8 cellular contexts compared by ENCODE assay signal in the genomic region with DNA sequence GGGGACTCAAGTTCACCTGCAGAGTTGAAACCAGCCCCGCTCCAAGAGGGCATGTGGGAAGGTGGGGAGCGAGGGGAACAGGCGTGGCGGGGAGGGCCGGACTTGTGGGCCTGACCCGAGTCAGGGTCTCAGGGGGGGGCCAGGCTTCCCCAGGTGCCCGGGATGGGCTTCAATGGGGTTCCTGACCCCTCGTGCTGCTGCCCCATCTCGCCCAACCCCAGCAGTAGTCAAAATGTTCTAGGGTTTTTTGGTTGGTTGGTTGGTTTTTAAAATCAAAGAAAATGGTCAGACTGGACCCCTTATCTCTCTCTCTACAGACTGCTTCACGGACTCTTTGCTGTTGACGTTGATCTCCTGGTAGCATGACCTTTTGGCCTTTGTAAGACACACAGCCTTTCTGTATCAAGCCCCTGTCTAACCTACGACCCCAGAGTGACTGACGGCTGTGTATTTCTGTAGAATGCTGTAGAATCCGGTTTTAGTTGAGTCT.
DNase-seq lines count a peak whose midpoint lies in the region; ATAC-seq, FAIRE-seq and TF ChIP-seq lines count a peak whose summit lies in the region.

No MANE protein-coding gene starts in this region.

- H3K4me1 Mint-ChIP-seq in activated CD8-positive, alpha-beta T cell treated with anti-CD3 and anti-CD28 coated beads for 36 hours (ENCODE audit: low read depth): peaks cover 36% of the 10 kb centered on the region
- H3K4me1 Mint-ChIP-seq in stimulated activated memory B cell treated with anti-CD40 and anti-IgM and Interleukin-4, amounts not matched to agents 10 μg/mL and 1 μg/mL and 100 μg/mL, for 72 hours: peaks cover 32% of the 10 kb centered on the region

- no peaks in the 10 kb centered on the region for H3K9me3 Mint-ChIP-seq in activated CD8-positive, alpha-beta T cell treated with anti-CD3 and anti-CD28 coated beads for 36 hours
- H3K9me3 Mint-ChIP-seq in stimulated activated memory B cell treated with anti-CD40 and anti-IgM and Interleukin-4, amounts not matched to agents 10 μg/mL and 1 μg/mL and 100 μg/mL, for 72 hours: no peaks in the 10 kb centered on the region

- H3K27ac ChIP-seq in HUES6 (ENCODE audit: low read depth, low read length) (no peak overlapping the region), left ventricle myocardium inferior (replicated peaks) (peak overlapping the region; percentile 70)

- no peaks in the 10 kb centered on the region for H3K36me3 ChIP-seq in HUES6 (ENCODE audit: control insufficient read depth, insufficient read depth, low read length)
- H3K36me3 ChIP-seq in left ventricle myocardium inferior: peaks cover 4% of the 10 kb centered on the region

- H3K27me3 ChIP-seq in HUES6 (ENCODE audit: control insufficient read depth, insufficient read depth, low read length) (no peaks in the 10 kb centered on the region), left ventricle myocardium inferior (ENCODE audit: low read depth) (no peaks in the 10 kb centered on the region)

- peaks cover 24% of the 10 kb centered on the region for H3K4me1 ChIP-seq in HUES6 (ENCODE audit: control insufficient read depth, insufficient read depth, low read length)
- H3K4me1 ChIP-seq in left ventricle myocardium inferior: peaks cover 18% of the 10 kb centered on the region

- intact Hi-C loops in activated CD8-positive, alpha-beta T cell treated with anti-CD3 and anti-CD28 coated beads for 36 hours (cut with micrococcal nuclease): no loop called here
- intact Hi-C loops in left ventricle myocardium inferior (cut with micrococcal nuclease): no loop called here

- ATAC-seq in activated CD8-positive, alpha-beta T cell treated with anti-CD3 and anti-CD28 coated beads for 36 hours: no peak
- ATAC-seq in stimulated activated memory B cell treated with anti-CD40 and anti-IgM and Interleukin-4, amounts not matched to agents 10 μg/mL and 1 μg/mL and 100 μg/mL, for 72 hours: no peak
- ATAC-seq in GM18873 (IDR thresholded peaks at IDR 0.05; ENCODE audit: low FRiP score, unreplicated experiment): no peak

- H3K4me3 ChIP-seq in HUES6 (ENCODE audit: low read depth, low read length): 0 out of 2 replicates have a peak overlapping the region, but pooled peaks have one; percentile 20
- peak overlapping the region; percentile 63 for H3K4me3 ChIP-seq in left ventricle myocardium inferior

- POLR2A ChIA-PET in activated CD8-positive, alpha-beta T cell treated with anti-CD3 and anti-CD28 coated beads for 36 hours (lab: Charles Lee): interaction anchor here (1.0 to 1.1 kb wide), 2 partner anchors 14 to 96 kb away, joined by 3 to 4 read pairs; no protein-coding TSS in a partner anchor

- H3K27ac Mint-ChIP-seq in activated CD8-positive, alpha-beta T cell treated with anti-CD3 and anti-CD28 coated beads for 36 hours: peak overlapping the region; percentile 94
- H3K27ac Mint-ChIP-seq in stimulated activated memory B cell treated with anti-CD40 and anti-IgM and Interleukin-4, amounts not matched to agents 10 μg/mL and 1 μg/mL and 100 μg/mL, for 72 hours: peak overlapping the region; percentile 83

- TF ChIP-seq CTCF in activated CD8-positive, alpha-beta T cell treated with anti-CD3 and anti-CD28 coated beads for 36 hours (IDR thresholded peaks at IDR 0.05): no peak
- no peak for TF ChIP-seq CTCF in left ventricle myocardium inferior (IDR thresholded peaks at IDR 0.05; ENCODE audit: borderline replicate concordance)

- no peaks in the 10 kb centered on the region for H3K9me3 ChIP-seq in HUES6 (ENCODE audit: control insufficient read depth, insufficient read depth, low read depth, low read length)
- no peaks in the 10 kb centered on the region for H3K9me3 ChIP-seq in left ventricle myocardium inferior (replicated peaks)

- H3K27me3 Mint-ChIP-seq in activated CD8-positive, alpha-beta T cell treated with anti-CD3 and anti-CD28 coated beads for 36 hours: no peaks in the 10 kb centered on the region
- H3K27me3 Mint-ChIP-seq in stimulated activated memory B cell treated with anti-CD40 and anti-IgM and Interleukin-4, amounts not matched to agents 10 μg/mL and 1 μg/mL and 100 μg/mL, for 72 hours: peaks cover 17% of the 10 kb centered on the region

- H3K36me3 Mint-ChIP-seq in activated CD8-positive, alpha-beta T cell treated with anti-CD3 and anti-CD28 coated beads for 36 hours (ENCODE audit: low read depth): no peaks in the 10 kb centered on the region
- peaks cover 13% of the 10 kb centered on the region for H3K36me3 Mint-ChIP-seq in stimulated activated memory B cell treated with anti-CD40 and anti-IgM and Interleukin-4, amounts not matched to agents 10 μg/mL and 1 μg/mL and 100 μg/mL, for 72 hours

- peak overlapping the region; percentile 77 for H3K4me3 Mint-ChIP-seq in activated CD8-positive, alpha-beta T cell treated with anti-CD3 and anti-CD28 coated beads for 36 hours
- H3K4me3 Mint-ChIP-seq in stimulated activated memory B cell treated with anti-CD40 and anti-IgM and Interleukin-4, amounts not matched to agents 10 μg/mL and 1 μg/mL and 100 μg/mL, for 72 hours: peak overlapping the region; percentile 79

- DNase-seq in activated CD8-positive, alpha-beta T cell treated with anti-CD3 and anti-CD28 coated beads for 36 hours: no peak
- peak; percentile 14 for DNase-seq in left ventricle myocardium inferior
- DNase-seq in stimulated activated naive CD4-positive, alpha-beta T cell (lab: John Stamatoyannopoulos, UW): no peak
- DNase-seq in HTR-8/SVneo (ENCODE audit: insufficient read length, low spot score): no peak
- DNase-seq in RCC 7860 (ENCODE audit: low spot score): no peak

- CTCF ChIA-PET in activated CD8-positive, alpha-beta T cell treated with anti-CD3 and anti-CD28 coated beads for 36 hours (lab: Charles Lee): interaction anchor here (0.6 to 2.0 kb wide), 14 partner anchors 10 to 413 kb away, joined by 3 to 9 read pairs (median 3); a partner anchor contains a TSS

- no peak overlapping the region for H3K9ac ChIP-seq in HUES6 (ENCODE audit: low read length)

- FAIRE-seq in HTR-8/SVneo (lab: Jason Lieb, UNC) (no peak), RCC 7860 (lab: Jason Lieb, UNC) (no peak)
